ENCODE assay signal across 8 cellular contexts in genomic region chr19:21698215-21698614, GRCh38.
DNase-seq lines count a peak whose midpoint lies in the region; ATAC-seq and TF ChIP-seq lines count a peak whose summit lies in the region.

No MANE protein-coding gene starts in this region.

- H3K4me1 ChIP-seq in HUES64 (ENCODE audit: insufficient read depth, low read length), result peaks cover 7% of the 10 kb centered on the region; the same call in 1 of the 2 replicates

- no peaks in the 10 kb centered on the region for H3K9me3 ChIP-seq in HUES64 (ENCODE audit: insufficient read depth, low read depth, low read length)

- DNase-seq in AG09319 (ENCODE audit: extremely low read depth, low read depth) (no peak), amniotic epithelial cell (ENCODE audit: low read depth) (peak; percentile 12), left colon (no peak), NCI-H526 treated with DMSO at 0.1 percent for 48 hours (lab: John Stamatoyannopoulos, UW) (no peak)

- H3K9ac ChIP-seq in HUES64 (ENCODE audit: low read depth, low read length), result no peak overlapping the region

- WGBS in HUES64, result 46% methylated on average over 3 of the region's 4 CpGs

- H3K4me3 ChIP-seq in HUES64 (ENCODE audit: low read length), result no peak overlapping the region

- H3K27ac ChIP-seq in HUES64 (ENCODE audit: low read depth, low read length), result peak overlapping the region; percentile 74; the same call in 1 of the 2 replicates

- intact Hi-C loops in left colon (cut with DNase I, micrococcal nuclease), result no loop called here

- H3K36me3 ChIP-seq in HUES64 (ENCODE audit: insufficient read depth, low read length), result no peaks in the 10 kb centered on the region

- no peaks in the 10 kb centered on the region for H3K27me3 ChIP-seq in HUES64 (ENCODE audit: insufficient read depth, low read length)

- peak; percentile 35 for TF ChIP-seq CTCF in AG09319 (IDR thresholded peaks at IDR 0.05; ENCODE audit: low read depth, low read length)

- peak; percentile 67 for ATAC-seq in left colon
- no peak for ATAC-seq in GM21528 (IDR thresholded peaks at IDR 0.05; ENCODE audit: low FRiP score, unreplicated experiment)
- ATAC-seq in HG02885 (IDR thresholded peaks at IDR 0.05; ENCODE audit: poor library complexity, unreplicated experiment), result no peak
- no peak for ATAC-seq in HG02852 (IDR thresholded peaks at IDR 0.05; ENCODE audit: unreplicated experiment)
